24 cellular contexts compared by ENCODE assay signal in the genomic region with DNA sequence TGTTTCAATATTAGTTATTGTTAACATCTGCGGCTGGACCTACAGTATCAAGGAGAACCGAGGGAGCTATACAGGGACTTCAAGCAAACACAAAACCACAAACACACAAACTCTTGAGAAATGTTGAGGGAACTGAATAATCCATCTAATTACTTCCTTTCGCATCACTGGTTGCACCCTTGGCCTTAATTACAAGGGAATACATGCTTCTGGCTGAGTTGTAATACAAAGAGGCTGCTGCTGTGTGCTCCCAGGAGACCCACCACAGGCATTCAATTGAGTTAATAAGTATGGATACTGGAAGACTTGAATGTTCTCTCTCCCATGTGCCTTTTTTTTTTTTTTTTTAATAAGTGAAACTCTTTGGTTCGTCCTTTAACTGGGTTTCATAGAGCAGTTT. TPM values are rescaled to one million over a fixed set of nuclear protein-coding genes. Genes with fewer than 3 reads are reported as not detected.
DNase-seq lines count a peak whose midpoint lies in the region; ATAC-seq, FAIRE-seq and TF ChIP-seq lines count a peak whose summit lies in the region.
"Had no signal": no experiment of that assay in that cellular context is flagged by ENCODE, and none has a peak within 500 bp of the region (broad histone marks: within the 10 kb centered on the region; RNA-seq: fewer than 3 reads in every experiment).

No MANE protein-coding gene starts in this region.

- no peak for ATAC-seq in HepG2
- no peak for ATAC-seq in GM18498 (IDR thresholded peaks at IDR 0.05; ENCODE audit: unreplicated experiment)
- ATAC-seq: foreskin keratinocyte, K562, left cardiac atrium, T-cell had no signal

- no peak for FAIRE-seq in HepG2 (lab: Jason Lieb, UNC)
- FAIRE-seq: endometrium, K562, urothelium cell line had no signal

- no peaks in the 10 kb centered on the region for H3K36me3 ChIP-seq in HepG2 (replicated peaks in 1 of 2; ENCODE audit: control insufficient read depth in 1 of 2, insufficient read depth in 2 of 2, low read length in 2 of 2)
- H3K36me3 ChIP-seq: prostate gland had no signal

- no peaks in the 10 kb centered on the region for H4K20me1 ChIP-seq in HepG2 (ENCODE audit: insufficient read depth, low read length)

- TF ChIP-seq CTCF in fibroblast of mammary gland (conservative IDR thresholded peaks at IDR 0.05; ENCODE audit: control insufficient read depth, insufficient read depth, low read depth, low read length) = no peak
- no peak for TF ChIP-seq CTCF in HepG2 (CRISPR knock-in tag; IDR thresholded peaks at IDR 0.05)

- POLR2A ChIA-PET in HepG2 (lab: Yijun Ruan, JAX) = no interaction called here

- intact Hi-C loops in HepG2 (cut with micrococcal nuclease; ENCODE audit: unreplicated experiment) = loop anchor here (5.0 kb wide), 1 partner anchor 323 kb away; no protein-coding TSS in a partner anchor

- no peak for TF ChIP-seq EP300 in HepG2 (IDR thresholded peaks at IDR 0.05; ENCODE audit: low read depth in 2 of 2, low read length in 2 of 2)
- TF ChIP-seq EP300 in HepG2 (CRISPR knock-in tag; IDR thresholded peaks at IDR 0.05; ENCODE audit: borderline replicate concordance) = no peak

- no peak overlapping the region for H2AFZ ChIP-seq in HepG2 (ENCODE audit: low read length)

- no TSS peak for BruUV-seq in HepG2 (replicated peaks; lab: Mats Ljungman, UMichigan)

- H3K27me3 ChIP-seq in HepG2 (ENCODE audit: control insufficient read depth in 1 of 2, insufficient read depth in 2 of 2, low read length in 2 of 2) = peaks cover 0 to 14% of the 10 kb centered on the region in 2 experiments; a peak in 2 of 5 replicates
- H3K27me3 ChIP-seq: foreskin keratinocyte had no signal

- TF ChIP-seq POLR2A in HepG2 (IDR thresholded peaks at IDR 0.05; ENCODE audit: insufficient read depth in 1 of 2, low read depth in 2 of 2, low read length in 2 of 2) = no peak

- H3K4me2 ChIP-seq in HepG2 (ENCODE audit: low read depth, low read length) = no peak overlapping the region
- H3K4me2 ChIP-seq: smooth muscle cell had no signal

- peaks cover 17% of the 10 kb centered on the region; the same call in 1 of the 2 replicates for H3K4me1 ChIP-seq in HepG2 (ENCODE audit: insufficient read depth, low read length)
- H3K4me1 ChIP-seq: foreskin keratinocyte, prostate gland had no signal

- peak; percentile 50 for DNase-seq in DMS79 (lab: John Stamatoyannopoulos, UW)
- DNase-seq in MV-4-11 (lab: John Stamatoyannopoulos, UW) = peak; percentile 58
- DNase-seq in NOMO-1 treated with dmso at 0.1 percent for 144 hours (lab: John Stamatoyannopoulos, UW; ENCODE audit: unreplicated experiment) = peak; percentile 71
- DNase-seq in fibroblast of mammary gland (ENCODE audit: low read depth) = peak; percentile 49
- DNase-seq in CD1c-positive myeloid dendritic cell (ENCODE audit: extremely low spot score) = no peak
- DNase-seq in HepG2 (ENCODE audit: low spot score) = no peak
- no peak for DNase-seq in DMS153 (lab: John Stamatoyannopoulos, UW)
- DNase-seq: activated CD4-positive, alpha-beta T cell treated with anti-CD3 and anti-CD28 coated beads, Interleukin-2, amount 50 U/mL, for 48 hours; activated naive CD4-positive, alpha-beta T cell treated with Interleukin-2 at 50 U/mL for 16 hours; aorta; foreskin keratinocyte; GDM1; left cardiac atrium; NCI-H1105 treated with DMSO at 0.1 percent for 48 hours; NCI-H526 treated with DMSO at 0.1 percent for 48 hours; stimulated activated CD4-positive, alpha-beta T cell treated with anti-CD3 and anti-CD28 coated beads, Interleukin-4, amount 100 ng/mL, for 4 hours; T-cell had no signal

- no peaks in the 10 kb centered on the region for H3K79me2 ChIP-seq in HepG2 (ENCODE audit: insufficient read depth, low read length)

- H3K9ac ChIP-seq in HepG2 (ENCODE audit: insufficient read depth, low read depth, low read length) = no peak overlapping the region

- CTCF ChIA-PET in HepG2 (lab: Yijun Ruan, JAX; ENCODE audit: low intra/inter-chr PET ratio, low total read pairs) = no interaction called here

- in situ Hi-C loops in HepG2 (cut with HindIII; ENCODE audit: extremely low pct_ligation_motif_present, low pct_unique_long_range_greater_than_20kb) = loop anchor here (5.0 kb wide), 1 partner anchor 68 kb away; no protein-coding TSS in a partner anchor

- H3K4me3 ChIP-seq in fibroblast of mammary gland (ENCODE audit: control insufficient read depth, low read depth, low read length) (no peak overlapping the region), HepG2 (replicated peaks in 1 of 3; ENCODE audit: insufficient read depth in 1 of 3, low read depth in 2 of 3, low read length in 3 of 3) (no peak overlapping the region)
- H3K4me3 ChIP-seq: K562, prostate gland, smooth muscle cell had no signal

- no peak for TF ChIP-seq RAD21 in HepG2 (CRISPR knock-in tag; IDR thresholded peaks at IDR 0.05)

- no peak overlapping the region for H3K27ac ChIP-seq in HepG2 (ENCODE audit: extremely low read length, insufficient read depth, low read length)
- H3K27ac ChIP-seq: foreskin keratinocyte, prostate gland, RWPE1 had no signal

- H3K9me3 ChIP-seq in HepG2 (ENCODE audit: low read length) = no peaks in the 10 kb centered on the region
- H3K9me3 ChIP-seq: prostate gland had no signal

- WGBS in HepG2 (ENCODE audit: low lambda C conversion rate) = 0% methylated on average over 3 of the region's 4 CpGs

TF ChIP-seq in HepG2, 621 proteins besides CTCF, POLR2A, EP300 and RAD21 (continues in another document):
- no peak for TF ChIP-seq CEBPG (CRISPR knock-in tag; IDR thresholded peaks at IDR 0.05)
- TF ChIP-seq MXD4 (CRISPR knock-in tag; IDR thresholded peaks at IDR 0.05) = no peak
- no peak for TF ChIP-seq POLR2AphosphoS2 (IDR thresholded peaks at IDR 0.05; ENCODE audit: low read depth, low read length)
- no peak for TF ChIP-seq ZNF547 (CRISPR knock-in tag; IDR thresholded peaks at IDR 0.05)
- TF ChIP-seq, protein P1, sequence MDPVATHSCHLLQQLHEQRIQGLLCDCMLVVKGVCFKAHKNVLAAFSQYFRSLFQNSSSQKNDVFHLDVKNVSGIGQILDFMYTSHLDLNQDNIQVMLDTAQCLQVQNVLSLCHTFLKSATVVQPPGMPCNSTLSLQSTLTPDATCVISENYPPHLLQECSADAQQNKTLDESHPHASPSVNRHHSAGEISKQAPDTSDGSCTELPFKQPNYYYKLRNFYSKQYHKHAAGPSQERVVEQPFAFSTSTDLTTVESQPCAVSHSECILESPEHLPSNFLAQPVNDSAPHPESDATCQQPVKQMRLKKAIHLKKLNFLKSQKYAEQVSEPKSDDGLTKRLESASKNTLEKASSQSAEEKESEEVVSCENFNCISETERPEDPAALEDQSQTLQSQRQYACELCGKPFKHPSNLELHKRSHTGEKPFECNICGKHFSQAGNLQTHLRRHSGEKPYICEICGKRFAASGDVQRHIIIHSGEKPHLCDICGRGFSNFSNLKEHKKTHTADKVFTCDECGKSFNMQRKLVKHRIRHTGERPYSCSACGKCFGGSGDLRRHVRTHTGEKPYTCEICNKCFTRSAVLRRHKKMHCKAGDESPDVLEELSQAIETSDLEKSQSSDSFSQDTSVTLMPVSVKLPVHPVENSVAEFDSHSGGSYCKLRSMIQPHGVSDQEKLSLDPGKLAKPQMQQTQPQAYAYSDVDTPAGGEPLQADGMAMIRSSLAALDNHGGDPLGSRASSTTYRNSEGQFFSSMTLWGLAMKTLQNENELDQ (CRISPR knock-in tag; IDR thresholded peaks at IDR 0.05; ENCODE audit: borderline replicate concordance) = no peak
- TF ChIP-seq ZNF3 (CRISPR knock-in tag; IDR thresholded peaks at IDR 0.05) = no peak
- TF ChIP-seq MAFF (IDR thresholded peaks at IDR 0.05; ENCODE audit: low read depth, low read length) = no peak
- TF ChIP-seq KDM6A (CRISPR knock-in tag; IDR thresholded peaks at IDR 0.05; ENCODE audit: low read depth) = no peak

RNA-seq across cellular contexts. Expression of gene SMYD2, which starts 16.8 kb away (rescaled TPM):
- total RNA-seq in HepG2 (2016; rRNA removed; fragmentation: Illumina TruSeq; extraction: Trizol) = 72.7 and 82.7 TPM in 2 replicates
- total RNA-seq in HepG2 (2016; cell fraction: cytosol; rRNA removed; fragmentation: Illumina TruSeq; extraction: Trizol; ENCODE audit: low read depth) = 80.8 and 81.2 TPM in 2 replicates
- total RNA-seq in HepG2 (2016; cell fraction: insoluble cytoplasmic fraction; rRNA removed; fragmentation: Illumina TruSeq; extraction: Trizol) = 71.5 and 84.1 TPM in 2 replicates
- 118 and 120 TPM in 2 replicates for total RNA-seq in HepG2 (2016; cell fraction: membrane; rRNA removed; fragmentation: Illumina TruSeq; extraction: Trizol)
- total RNA-seq in HepG2 (2016; cell fraction: nucleus; rRNA removed; fragmentation: Illumina TruSeq; extraction: Trizol) = 54.8 and 63.5 TPM in 2 replicates
- polyA plus RNA-seq in HepG2 (2011; rRNA removed) = 128 and 139 TPM in 2 replicates
- 66.6 and 86.5 TPM in 2 replicates for polyA plus RNA-seq in HepG2 (2011; cell fraction: cytosol; rRNA removed)
- 178 and 185 TPM in 2 replicates for polyA plus RNA-seq in HepG2 (2011; cell fraction: nucleus; rRNA removed)
- 102 and 128 TPM in 2 replicates for polyA plus RNA-seq in HepG2 (2012)
- polyA plus RNA-seq in HepG2 (2016; cell fraction: cytosol; fragmentation: Illumina TruSeq; extraction: Trizol; ENCODE audit: low read depth) = 90.2 and 93.3 TPM in 2 replicates
- polyA plus RNA-seq in HepG2 (2016; cell fraction: insoluble cytoplasmic fraction; fragmentation: Illumina TruSeq; extraction: Trizol; ENCODE audit: low read depth) = 76.6 and 77.2 TPM in 2 replicates
- 95.5 and 101 TPM in 2 replicates for polyA plus RNA-seq in HepG2 (2016; cell fraction: membrane; fragmentation: Illumina TruSeq; extraction: Trizol; ENCODE audit: low read depth)
- 98.5 and 106 TPM in 2 replicates for polyA plus RNA-seq in HepG2 (2016; cell fraction: nucleus; fragmentation: Illumina TruSeq; extraction: Trizol; ENCODE audit: insufficient read depth, low read depth)
- 26.5 and 45.2 TPM in 2 replicates for polyA minus RNA-seq in HepG2 (2011; rRNA and poly(A)+ RNA removed; ENCODE audit: low replicate concordance)
- 34.7 and 39.1 TPM in 2 replicates for polyA minus RNA-seq in HepG2 (2011; cell fraction: cytosol; rRNA and poly(A)+ RNA removed)
- 119 and 126 TPM in 2 replicates for polyA minus RNA-seq in HepG2 (2011; cell fraction: nucleus; rRNA and poly(A)+ RNA removed)

Comparison
In these comparisons a context has a peak if more than half of its experiments do, and no peak if none do; other contexts are left out.
1. DNase-seq: peak in DMS79 (single experiment), MV-4-11 (single experiment), NOMO-1 treated with dmso at 0.1 percent for 144 hours (single experiment) and fibroblast of mammary gland (single experiment); none in CD1c-positive myeloid dendritic cell (single experiment), HepG2 (single experiment) and DMS153 (single experiment).